8 cellular contexts compared by ENCODE assay signal in the genomic region with DNA sequence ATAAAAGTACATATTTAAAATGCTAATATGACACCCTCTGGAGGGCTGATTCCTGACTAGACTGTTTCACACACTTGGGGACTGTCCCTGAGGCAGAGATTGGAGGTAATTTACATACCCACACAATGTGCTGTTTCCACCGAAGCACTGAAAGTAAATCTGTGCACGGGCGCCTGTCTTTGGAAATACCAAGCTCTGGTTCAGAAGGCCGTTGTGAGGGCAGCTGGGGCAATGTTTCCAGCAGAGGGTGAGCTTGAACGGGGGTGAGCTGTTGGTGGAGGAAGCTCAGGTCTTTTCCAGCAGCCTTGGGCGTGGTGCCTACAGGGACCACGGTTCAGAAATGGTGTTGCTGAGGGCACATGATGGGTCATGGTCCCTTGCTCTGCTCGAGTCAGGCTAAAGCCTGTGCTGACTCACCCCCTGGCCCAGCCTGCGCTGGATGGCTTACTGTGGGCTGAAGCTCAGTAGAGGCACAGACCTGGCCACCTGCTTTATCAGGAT. TPM values are rescaled to one million over a fixed set of nuclear protein-coding genes. Genes with fewer than 3 reads are reported as not detected.
DNase-seq lines count a peak whose midpoint lies in the region; ATAC-seq lines count a peak whose summit lies in the region.

No MANE protein-coding gene starts in this region.

- peak; percentile 58 for DNase-seq in ELR (ENCODE audit: low read depth)
- peak; percentile 72 for DNase-seq in SK-N-MC (ENCODE audit: low read depth, low spot score)
- DNase-seq in glomerular visceral epithelial cell (ENCODE audit: extremely low spot score): peak; percentile 73
- DNase-seq in NCI-H2171 treated with DMSO at 0.1 percent for 48 hours (lab: John Stamatoyannopoulos, UW): no peak
- DNase-seq in left colon: no peak
- no peak for DNase-seq in putamen (ENCODE audit: low spot score)

- ATAC-seq in GM21786 (IDR thresholded peaks at IDR 0.05; ENCODE audit: unreplicated experiment) (peak; percentile 61), HG03521 (IDR thresholded peaks at IDR 0.05; ENCODE audit: unreplicated experiment) (no peak), left colon (no peak)

- H3K9ac ChIP-seq in SK-N-MC (ENCODE audit: insufficient read length): no peak overlapping the region

- peak overlapping the region; percentile 81 for H3K27ac ChIP-seq in SK-N-MC

- intact Hi-C loops in left colon (cut with DNase I, micrococcal nuclease): loop anchor here in 1 of 2 donors (5.0 to 10.0 kb wide), 2 partner anchors 85 to 132 kb away; no protein-coding TSS in a partner anchor

- no peaks in the 10 kb centered on the region for H3K9me3 ChIP-seq in SK-N-MC (ENCODE audit: low read depth, low read length)

- H3K36me3 ChIP-seq in SK-N-MC (ENCODE audit: insufficient read depth, low read length): peaks cover 4% of the 10 kb centered on the region; the same call in 1 of the 2 replicates

- H3K4me3 ChIP-seq in SK-N-MC: peak overlapping the region; percentile 38; the same call in 1 of the 2 replicates

RNA-seq across cellular contexts. Expression of a gene that starts 25.8 kb away (rescaled TPM):
- 10 to 100 TPM; 19.1 to 23.3 TPM for total RNA-seq in left colon

Comparison
In these comparisons a context has a peak if more than half of its experiments do, and no peak if none do; other contexts are left out.
1. DNase-seq: peak in ELR (single experiment), SK-N-MC (single experiment) and glomerular visceral epithelial cell (single experiment); none in NCI-H2171 treated with DMSO at 0.1 percent for 48 hours (single experiment), left colon (0 of 2) and putamen (single experiment).